Comparison of ENCODE assay signal across 12 cellular contexts in genomic region chr6:49847014-49847413, GRCh38. TPM values are rescaled to one million over a fixed set of nuclear protein-coding genes. Genes with fewer than 3 reads are reported as not detected.
"Had no signal": no experiment of that assay in that cellular context is flagged by ENCODE, and none has a peak within 500 bp of the region (broad histone marks: within the 10 kb centered on the region; RNA-seq: fewer than 3 reads in every experiment).

No MANE protein-coding gene starts in this region.

- H3K9me3 ChIP-seq: HAP-1 had no signal

- H2AFZ ChIP-seq: GM23248, GM23338 had no signal

- H3K4me1 ChIP-seq: HAP-1 had no signal

- H3K4me3 ChIP-seq: GM23248, GM23338, HAP-1 had no signal

- DNase-seq: GM23248, GOT3, H7, H9, HCEC 1CT, HFFc6 had no signal

- H3K4me2 ChIP-seq: GM23338 had no signal

- FAIRE-seq: H1, H54 had no signal

- H3K27ac ChIP-seq: GM23248 had no signal

- H3K36me3 ChIP-seq: HAP-1 had no signal

- H3K9ac ChIP-seq: GM23248 had no signal

- H3K9me3 Mint-ChIP-seq: HFFc6 had no signal

- H3K27ac Mint-ChIP-seq: GM23338, H9, HFFc6 had no signal

- ATAC-seq: GM23338, HCT116 had no signal

- H3K4me3 Mint-ChIP-seq: GM23338, H9, HFFc6 had no signal

RNA-seq across cellular contexts. Expression of gene CRISP1, which starts 19.3 kb away (rescaled TPM):
- total RNA-seq: GM23248, GM23338, H1, H4, H7, H9, HFFc6 had no signal
- polyA plus RNA-seq: GM23248, GM23338, H1 had no signal

RNA-seq across cellular contexts. Expression of gene PGK2, which starts 59.9 kb away (rescaled TPM):
- total RNA-seq: GM23248, GM23338, H1, H4, H7, H9, HFFc6 had no signal
- polyA plus RNA-seq: GM23248, GM23338, H1 had no signal
